9 cellular contexts compared by ENCODE assay signal in genomic region chr1:120913651-120914389, GRCh38. TPM values are rescaled to one million over a fixed set of nuclear protein-coding genes. Genes with fewer than 3 reads are reported as not detected.
DNase-seq lines count a peak whose midpoint lies in the region; ATAC-seq and TF ChIP-seq lines count a peak whose summit lies in the region.
"Not testable (repeated sequence)": the region's sequence is repeated elsewhere in the genome, so short reads cannot be mapped to it uniquely, and the experiment has no call there.
"Had no signal": no experiment of that assay in that cellular context is flagged by ENCODE, and none has a peak within 500 bp of the region (broad histone marks: within the 10 kb centered on the region; RNA-seq: fewer than 3 reads in every experiment).

No MANE protein-coding gene starts in this region.

- H4K20me1 ChIP-seq in DND-41 (ENCODE audit: insufficient read depth, low read length): not testable (repeated sequence)

- intact Hi-C loops in sciatic nerve (cut with DNase I): not testable (repeated sequence)

- H3K9ac ChIP-seq in DND-41 (ENCODE audit: low read depth, low read length): peak overlapping the region; percentile 40; the same call in 1 of the 2 replicates
- peak overlapping the region in 1 of 2 donors; percentile 33 for H3K9ac ChIP-seq in duodenal mucosa (ENCODE audit: low read depth in 1 of 2, low read length in 2 of 2)

- H3K4me3 ChIP-seq in DND-41 (ENCODE audit: low read depth in 1 of 2, low read length in 2 of 2) (peak overlapping the region in 1 of 2 experiments; percentile 56; a peak in 3 of 4 replicates), duodenal mucosa (ENCODE audit: low read depth in 1 of 2, low read length in 2 of 2) (peak overlapping the region in 1 of 2 donors; percentile 45), lung (peak overlapping the region; percentile 42)

- H3K36me3 ChIP-seq in DND-41 (ENCODE audit: insufficient read depth, low read length); duodenal mucosa (ENCODE audit: control insufficient read depth in 1 of 2, insufficient read depth in 2 of 2, low read length in 2 of 2); lung (ENCODE audit: control insufficient read depth in 2 of 2, insufficient read depth in 2 of 2, low read length in 2 of 2): not testable (repeated sequence)

- WGBS in lung, 2 donors: 0 to 1% methylated on average over 15 to 30 of the region's 65 CpGs

- not testable (repeated sequence) for ATAC-seq in DND-41 (ENCODE audit: insufficient read depth, low read depth); lung (ENCODE audit: insufficient read depth, low FRiP score); sciatic nerve

- not testable (repeated sequence) for TF ChIP-seq CTCF in DND-41 (IDR thresholded peaks at IDR 0.05; ENCODE audit: borderline replicate concordance, extremely low read depth, low read length, poor library complexity, severe bottlenecking); lung (IDR thresholded peaks at IDR 0.05; ENCODE audit: control extremely low read depth, extremely low read depth)

- H3K4me1 ChIP-seq in DND-41 (ENCODE audit: insufficient read depth, low read length); duodenal mucosa (ENCODE audit: control insufficient read depth in 1 of 2, insufficient read depth in 2 of 2, low read length in 2 of 2); lung (ENCODE audit: control insufficient read depth in 2 of 2, insufficient read depth in 2 of 2, low read length in 2 of 2): not testable (repeated sequence)

- H3K79me2 ChIP-seq in DND-41 (ENCODE audit: insufficient read depth, low read length): not testable (repeated sequence)

- not testable (repeated sequence) for H3K27me3 ChIP-seq in DND-41 (ENCODE audit: insufficient read depth, low read length, poor library complexity); duodenal mucosa (ENCODE audit: control insufficient read depth in 1 of 2, insufficient read depth in 2 of 2, low read length in 2 of 2); lung (ENCODE audit: control insufficient read depth, insufficient read depth)

- H3K27ac ChIP-seq in DND-41 (ENCODE audit: low read length): not testable (repeated sequence)
- peak overlapping the region; percentile 32 for H3K27ac ChIP-seq in duodenal mucosa (ENCODE audit: low read depth, low read length)
- peak overlapping the region in 1 of 2 donors; percentile 82 for H3K27ac ChIP-seq in lung (ENCODE audit: low read depth in 1 of 2, low read length in 1 of 2)

- peak overlapping the region; percentile 66 for H3K4me2 ChIP-seq in DND-41 (ENCODE audit: insufficient read depth, low read length)

- DNase-seq in DND-41 (peak; percentile 78), NCI-H1092 (lab: John Stamatoyannopoulos, UW) (peak; percentile 2), T1000 (lab: John Stamatoyannopoulos, UW) (peak; percentile 45), activated T-helper 1 cell treated with Interleukin-2 at 50 U/mL for 16 hours (ENCODE audit: low read depth) (peak; percentile 25), lung (ENCODE audit: low spot score) (peak; percentile 50), sciatic nerve (ENCODE audit: low spot score) (peak; percentile 75)
- DNase-seq in stimulated activated naive CD4-positive, alpha-beta T cell (lab: John Stamatoyannopoulos, UW): peak; percentile 74 to 91 (median 84)

- peak overlapping the region; percentile 60 for H2AFZ ChIP-seq in DND-41 (ENCODE audit: low read depth, low read length)

- H3K9me3 ChIP-seq in DND-41 (ENCODE audit: insufficient read depth, low read length, severe bottlenecking); duodenal mucosa (ENCODE audit: control insufficient read depth in 1 of 2, low read length in 2 of 2); lung (ENCODE audit: control insufficient read depth in 2 of 2, insufficient read depth in 1 of 2, low read length in 1 of 2): not testable (repeated sequence)

RNA-seq across cellular contexts. Expression of gene PPIAL4A, which starts 24.2 kb away (rescaled TPM):
- total RNA-seq in lung (not detected), sciatic nerve (not detected)
- polyA plus RNA-seq in lung: not detected
- total RNA-seq: thoracic aorta had no signal

Comparison
In these comparisons a context has a peak if more than half of its experiments do, and no peak if none do; other contexts are left out.
1. DNase-seq: peak in every context shown above with its lines; median percentile 84 in stimulated activated naive CD4-positive, alpha-beta T cell; 78 in DND-41; 75 in sciatic nerve; 50 in lung; 45 in T1000; 25 in activated T-helper 1 cell treated with Interleukin-2 at 50 U/mL for 16 hours; 2 in NCI-H1092.